Comparison of ENCODE assay signal across 10 cellular contexts in the genomic region with DNA sequence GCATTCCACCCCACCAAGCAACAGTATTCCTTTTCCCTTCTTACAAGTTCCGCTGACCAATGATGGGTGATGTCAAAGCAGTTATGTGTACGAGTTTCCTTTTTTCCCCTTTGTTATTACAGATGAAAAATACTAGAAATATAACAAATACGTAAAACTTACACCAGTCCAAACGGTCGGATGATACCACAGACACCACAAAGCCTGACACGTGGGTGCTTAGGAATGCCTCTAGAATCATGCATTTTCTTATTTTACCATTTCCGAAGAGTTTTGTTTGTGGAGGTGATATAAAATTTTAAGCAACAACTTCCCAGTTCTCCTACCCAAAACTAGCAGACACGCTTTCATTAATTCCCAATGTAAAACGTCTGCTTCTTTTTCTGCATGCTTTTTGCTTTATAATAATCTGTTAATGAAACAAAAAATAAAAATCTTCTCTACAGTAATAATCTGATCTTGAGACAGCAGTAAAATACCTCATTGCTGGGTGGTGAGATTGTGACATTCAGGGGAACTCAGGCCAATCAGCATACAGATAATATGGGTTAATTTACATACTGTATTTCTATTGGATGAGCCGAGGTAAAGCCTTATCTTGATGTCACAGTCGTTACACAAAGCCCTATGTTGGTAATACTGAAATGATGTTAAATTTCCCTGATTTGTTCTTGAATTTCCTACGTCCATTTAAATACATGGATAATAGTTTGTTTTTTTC. TPM values are rescaled to one million over a fixed set of nuclear protein-coding genes. Genes with fewer than 3 reads are reported as not detected.
DNase-seq lines count a peak whose midpoint lies in the region; ATAC-seq and TF ChIP-seq lines count a peak whose summit lies in the region.
"Had no signal": no experiment of that assay in that cellular context is flagged by ENCODE, and none has a peak within 500 bp of the region (broad histone marks: within the 10 kb centered on the region; RNA-seq: fewer than 3 reads in every experiment).

No MANE protein-coding gene starts in this region.

- H3K4me3 ChIP-seq in GM23248 (peak overlapping the region; percentile 87), MM.1S (ENCODE audit: low read length) (no peak overlapping the region)

- no peaks in the 10 kb centered on the region for H3K36me3 ChIP-seq in GM23248 (ENCODE audit: low read depth)
- no peaks in the 10 kb centered on the region for H3K36me3 ChIP-seq in MM.1S (replicated peaks; ENCODE audit: insufficient read depth, low read length)
- H3K36me3 ChIP-seq: neutrophil had no signal

- H3K4me1 ChIP-seq in GM23248 (ENCODE audit: insufficient read depth): peaks cover 14% of the 10 kb centered on the region
- H3K4me1 ChIP-seq in MM.1S (ENCODE audit: low read length): peaks cover 12% of the 10 kb centered on the region

- no peaks in the 10 kb centered on the region for H4K20me1 ChIP-seq in GM23248 (ENCODE audit: insufficient read depth)
- H4K20me1 ChIP-seq in MM.1S (ENCODE audit: insufficient read depth, low read length): no peaks in the 10 kb centered on the region

- H3K27ac ChIP-seq in GM23248: peak overlapping the region; percentile 96
- no peak overlapping the region for H3K27ac ChIP-seq in MM.1S (ENCODE audit: low read length)
- H3K27ac ChIP-seq: neutrophil had no signal

- H3K27me3 ChIP-seq in GM23248 (replicated peaks; ENCODE audit: insufficient read depth): no peaks in the 10 kb centered on the region
- no peaks in the 10 kb centered on the region for H3K27me3 ChIP-seq in MM.1S (replicated peaks; ENCODE audit: insufficient read depth, low read length)

- H3K9me3 Mint-ChIP-seq in mesothelial cell of epicardium: no peaks in the 10 kb centered on the region

- H3F3A ChIP-seq in GM23248 (ENCODE audit: insufficient read depth) (peaks cover 25% of the 10 kb centered on the region), MM.1S (ENCODE audit: insufficient read depth, low read length) (peaks cover 10% of the 10 kb centered on the region)

- H3K9me3 ChIP-seq in GM23248 (ENCODE audit: low read depth) (no peaks in the 10 kb centered on the region), MM.1S (replicated peaks; ENCODE audit: insufficient read depth, low read length) (no peaks in the 10 kb centered on the region)
- H3K9me3 ChIP-seq: neutrophil had no signal

- H3K79me2 ChIP-seq in GM23248 (ENCODE audit: insufficient read depth) (no peaks in the 10 kb centered on the region), MM.1S (ENCODE audit: low read length) (no peaks in the 10 kb centered on the region)

- peaks cover 40% of the 10 kb centered on the region for H3K4me1 Mint-ChIP-seq in mesothelial cell of epicardium

- H3K9ac ChIP-seq in GM23248 (peak overlapping the region; percentile 99), MM.1S (ENCODE audit: low read length) (no peak overlapping the region)

- no peaks in the 10 kb centered on the region for H3K27me3 Mint-ChIP-seq in mesothelial cell of epicardium (ENCODE audit: low read depth)

- no peaks in the 10 kb centered on the region for H3K36me3 Mint-ChIP-seq in mesothelial cell of epicardium

- H3K9me2 ChIP-seq in GM23248 (ENCODE audit: insufficient read depth) (no peaks in the 10 kb centered on the region), MM.1S (replicated peaks; ENCODE audit: insufficient read depth, low read length) (no peaks in the 10 kb centered on the region)

- peak overlapping the region; percentile 96 for H2AFZ ChIP-seq in GM23248
- no peak overlapping the region for H2AFZ ChIP-seq in MM.1S (ENCODE audit: low read length)

- TF ChIP-seq CTCF in mesothelial cell of epicardium (IDR thresholded peaks at IDR 0.05; ENCODE audit: unreplicated experiment) (no peak), MM.1S (IDR thresholded peaks at IDR 0.05; ENCODE audit: low read length) (no peak)

- H3K4me2 ChIP-seq in GM23248 (ENCODE audit: unreplicated experiment) (peak overlapping the region; percentile 97), MM.1S (ENCODE audit: low read depth, low read length) (no peak overlapping the region)

- in situ Hi-C loops in GM23248 (cut with MboI): no loop called here

- H3K27ac Mint-ChIP-seq in mesothelial cell of epicardium: peak overlapping the region; percentile 88

- peak overlapping the region; percentile 50 for H3K4me3 Mint-ChIP-seq in mesothelial cell of epicardium

- 2 to 3% methylated on average over 12 of the region's 12 CpGs for WGBS in GM23248 (ENCODE audit: low coverage in 1 of 2, low lambda C conversion rate in 2 of 2, missing lambda C conversion rate in 2 of 2), 2 experiments

- peak; percentile 94 for DNase-seq in GM23248
- peak; percentile 76 for DNase-seq in NCI-H524 treated with DMSO at 0.1 percent for 48 hours (lab: John Stamatoyannopoulos, UW)
- DNase-seq in cerebellar nuclear complex (lab: John Stamatoyannopoulos, UW): peak; percentile 22 to 74
- DNase-seq in mesothelial cell of epicardium (ENCODE audit: low spot score in 2 of 2, unreplicated experiment in 2 of 2): no peak
- no peak for DNase-seq in NCI-H1105 (lab: John Stamatoyannopoulos, UW)
- DNase-seq in MM.1S: no peak
- DNase-seq in LoVo (ENCODE audit: low spot score): no peak

- ATAC-seq in GM18873 (IDR thresholded peaks at IDR 0.05; ENCODE audit: low FRiP score, unreplicated experiment): no peak
- ATAC-seq: Panc1 had no signal

RNA-seq across cellular contexts. Expression of gene GPR85, which starts 0.8 kb away (rescaled TPM):
- total RNA-seq in GM23248 (2014; rRNA removed; shearing (Covaris generic)): 5.1 and 7.2 TPM in 2 replicates
- polyA plus RNA-seq in GM23248 (2016; fragmentation: Nextera tagmentation; extraction: Ambion mirVana): 1.3 and 1.8 TPM in 2 replicates
- 1.8 to 2.2 TPM (median 2.1 TPM) in 3 replicates for total RNA-seq in mesothelial cell of epicardium

RNA-seq across cellular contexts. Expression of gene SMIM30, which starts 30.9 kb away (rescaled TPM):
- total RNA-seq in GM23248 (2014; rRNA removed; shearing (Covaris generic)): 60.3 and 63.9 TPM in 2 replicates
- polyA plus RNA-seq in GM23248 (2016; fragmentation: Nextera tagmentation; extraction: Ambion mirVana): 99.7 and 106 TPM in 2 replicates
- total RNA-seq in mesothelial cell of epicardium: 39.0 to 39.9 TPM (median 39.2 TPM) in 3 replicates

Comparison
In these comparisons a context has a peak if more than half of its experiments do, and no peak if none do; other contexts are left out.
1. DNase-seq: peak in GM23248 (single experiment), NCI-H524 treated with DMSO at 0.1 percent for 48 hours (single experiment) and cerebellar nuclear complex (2 of 2); none in mesothelial cell of epicardium (0 of 2), NCI-H1105 (single experiment), MM.1S (single experiment) and LoVo (single experiment).